ENCODE assay signal across 13 cellular contexts in genomic region chr7:91046322-91047088, GRCh38.
DNase-seq lines count a peak whose midpoint lies in the region; ATAC-seq and TF ChIP-seq lines count a peak whose summit lies in the region.
"Had no signal": no experiment of that assay in that cellular context is flagged by ENCODE, and none has a peak within 500 bp of the region (broad histone marks: within the 10 kb centered on the region; RNA-seq: fewer than 3 reads in every experiment).

No MANE protein-coding gene starts in this region.

- POLR2A ChIA-PET in HEK293T (lab: Yijun Ruan, JAX): no interaction called here

- CTCF ChIA-PET in HEK293T (lab: Yijun Ruan, JAX): interaction anchor here (1.0 kb wide), 1 partner anchor 591 kb away, joined by 3 read pairs; no protein-coding TSS in a partner anchor

- H3K4me2 ChIP-seq in DND-41 (ENCODE audit: insufficient read depth, low read length) (no peak overlapping the region), neural progenitor cell (no peak overlapping the region)

- no peak for ATAC-seq in DND-41 (ENCODE audit: insufficient read depth, low read depth)
- no peak for ATAC-seq in GM19467 (IDR thresholded peaks at IDR 0.05; ENCODE audit: unreplicated experiment)

- H3K27ac ChIP-seq in DND-41 (ENCODE audit: low read length) (no peak overlapping the region), neural progenitor cell (no peak overlapping the region)
- H3K27ac ChIP-seq: adrenal gland, prostate gland had no signal

- no peaks in the 10 kb centered on the region for H3K79me2 ChIP-seq in DND-41 (ENCODE audit: insufficient read depth, low read length)
- H3K79me2 ChIP-seq in neural progenitor cell (ENCODE audit: low read depth): no peaks in the 10 kb centered on the region

- no peaks in the 10 kb centered on the region for H3F3A ChIP-seq in neural progenitor cell (ENCODE audit: low read depth)

- peaks cover 8% of the 10 kb centered on the region for H3K36me3 Mint-ChIP-seq in neural progenitor cell

- H3K4me1 ChIP-seq in DND-41 (ENCODE audit: insufficient read depth, low read length) (no peaks in the 10 kb centered on the region), neural progenitor cell (peaks cover 19% of the 10 kb centered on the region)
- H3K4me1 ChIP-seq: adrenal gland, prostate gland had no signal

- no peak overlapping the region for H2AFZ ChIP-seq in DND-41 (ENCODE audit: low read depth, low read length)
- no peak overlapping the region for H2AFZ ChIP-seq in neural progenitor cell (replicated peaks)

- no peak overlapping the region for H3K4me3 Mint-ChIP-seq in neural progenitor cell

- DNase-seq in DND-41: no peak
- DNase-seq in LHCN-M2 (ENCODE audit: low read depth): peak; percentile 16
- DNase-seq in choroid plexus epithelial cell (ENCODE audit: low read depth): peak; percentile 39
- DNase-seq in neural progenitor cell (ENCODE audit: low spot score): no peak
- DNase-seq in NCI-H187 treated with DMSO at 0.1 percent for 48 hours (lab: John Stamatoyannopoulos, UW): no peak
- DNase-seq in DMS153 (lab: John Stamatoyannopoulos, UW): no peak
- DNase-seq in HEK293T (ENCODE audit: extremely low spot score): no peak
- DNase-seq: activated CD4-positive, alpha-beta T cell treated with anti-CD3 and anti-CD28 coated beads for 4 hours; adrenal gland; GOT3; hypothalamus had no signal

- no peak overlapping the region for H3K9ac ChIP-seq in DND-41 (ENCODE audit: low read depth, low read length)
- H3K9ac ChIP-seq in neural progenitor cell: no peak overlapping the region

- H3K36me3 ChIP-seq in DND-41 (ENCODE audit: insufficient read depth, low read length) (no peaks in the 10 kb centered on the region), neural progenitor cell (no peaks in the 10 kb centered on the region)
- H3K36me3 ChIP-seq: adrenal gland, prostate gland had no signal

- no peaks in the 10 kb centered on the region for H3K9me3 ChIP-seq in DND-41 (ENCODE audit: insufficient read depth, low read length, severe bottlenecking)
- H3K9me3 ChIP-seq in neural progenitor cell (ENCODE audit: low read depth): no peaks in the 10 kb centered on the region
- H3K9me3 ChIP-seq: adrenal gland, prostate gland had no signal

- H3K27me3 ChIP-seq in DND-41 (ENCODE audit: insufficient read depth, low read length, poor library complexity) (no peaks in the 10 kb centered on the region), neural progenitor cell (no peaks in the 10 kb centered on the region)
- H3K27me3 ChIP-seq: adrenal gland had no signal

- TF ChIP-seq CTCF in DND-41 (IDR thresholded peaks at IDR 0.05; ENCODE audit: borderline replicate concordance, extremely low read depth, low read length, poor library complexity, severe bottlenecking) (peak; percentile 34), choroid plexus epithelial cell (conservative IDR thresholded peaks at IDR 0.05; ENCODE audit: low read depth, low read length) (peak; percentile 46), neural progenitor cell (IDR thresholded peaks at IDR 0.05) (peak; percentile 50)

- H4K20me1 ChIP-seq in DND-41 (ENCODE audit: insufficient read depth, low read length): no peaks in the 10 kb centered on the region
- H4K20me1 ChIP-seq in neural progenitor cell (ENCODE audit: low read depth): no peaks in the 10 kb centered on the region

- H3K27ac Mint-ChIP-seq in neural progenitor cell: no peak overlapping the region

- H3K9me3 Mint-ChIP-seq in neural progenitor cell: no peaks in the 10 kb centered on the region

- H3K27me3 Mint-ChIP-seq in neural progenitor cell (ENCODE audit: insufficient read depth, low read depth): no peaks in the 10 kb centered on the region

- H3K4me1 Mint-ChIP-seq in neural progenitor cell: peaks cover 5% of the 10 kb centered on the region

- no peak overlapping the region for H3K4me3 ChIP-seq in DND-41 (ENCODE audit: low read depth in 1 of 2, low read length in 2 of 2)
- no peak overlapping the region for H3K4me3 ChIP-seq in choroid plexus epithelial cell (ENCODE audit: low read depth, low read length)
- H3K4me3 ChIP-seq in neural progenitor cell: no peak overlapping the region
- H3K4me3 ChIP-seq: adrenal gland, prostate gland had no signal

TF ChIP-seq in HEK293T, 16 proteins besides CTCF, POLR2A, EP300 and RAD21:
- TF ChIP-seq L3MBTL2 (conservative IDR thresholded peaks at IDR 0.05) (no peak), SUZ12 (IDR thresholded peaks at IDR 0.05) (no peak), FOXK2 (IDR thresholded peaks at IDR 0.05) (no peak), FOXM1 (IDR thresholded peaks at IDR 0.05; ENCODE audit: borderline replicate concordance) (no peak), HDGF (IDR thresholded peaks at IDR 0.05; ENCODE audit: borderline replicate concordance) (no peak), FOXA1 (IDR thresholded peaks at IDR 0.05) (no peak), TARDBP (IDR thresholded peaks at IDR 0.05) (no peak), ELF4 (IDR thresholded peaks at IDR 0.05) (no peak), NFRKB (IDR thresholded peaks at IDR 0.05) (no peak), CTBP1 (IDR thresholded peaks at IDR 0.05; ENCODE audit: borderline replicate concordance) (no peak), SP1 (IDR thresholded peaks at IDR 0.05) (no peak), ZNF384 (IDR thresholded peaks at IDR 0.05) (no peak), LEF1 (IDR thresholded peaks at IDR 0.05; ENCODE audit: borderline replicate concordance) (no peak), BHLHE40 (IDR thresholded peaks at IDR 0.05; ENCODE audit: borderline replicate concordance) (no peak), ARNT (IDR thresholded peaks at IDR 0.05) (no peak)
- TF ChIP-seq, protein P1, sequence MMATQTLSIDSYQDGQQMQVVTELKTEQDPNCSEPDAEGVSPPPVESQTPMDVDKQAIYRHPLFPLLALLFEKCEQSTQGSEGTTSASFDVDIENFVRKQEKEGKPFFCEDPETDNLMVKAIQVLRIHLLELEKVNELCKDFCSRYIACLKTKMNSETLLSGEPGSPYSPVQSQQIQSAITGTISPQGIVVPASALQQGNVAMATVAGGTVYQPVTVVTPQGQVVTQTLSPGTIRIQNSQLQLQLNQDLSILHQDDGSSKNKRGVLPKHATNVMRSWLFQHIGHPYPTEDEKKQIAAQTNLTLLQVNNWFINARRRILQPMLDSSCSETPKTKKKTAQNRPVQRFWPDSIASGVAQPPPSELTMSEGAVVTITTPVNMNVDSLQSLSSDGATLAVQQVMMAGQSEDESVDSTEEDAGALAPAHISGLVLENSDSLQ (IDR thresholded peaks at IDR 0.05): no peak

Comparison
In these comparisons a context has a peak if more than half of its experiments do, and no peak if none do; other contexts are left out.
1. DNase-seq: peak in LHCN-M2 (single experiment) and choroid plexus epithelial cell (single experiment); none in DND-41 (single experiment), neural progenitor cell (single experiment), NCI-H187 treated with DMSO at 0.1 percent for 48 hours (single experiment), DMS153 (single experiment) and HEK293T (single experiment).
2. Peak in every context shown above with its lines, with median percentiles within 50 percentile points of each other: CTCF ChIP-seq.